ENCODE assay signal across 8 cellular contexts in genomic region chrX:154458954-154459829, GRCh38. TPM values are rescaled to one million over a fixed set of nuclear protein-coding genes. Genes with fewer than 3 reads are reported as not detected.
DNase-seq lines count a peak whose midpoint lies in the region; ATAC-seq and TF ChIP-seq lines count a peak whose summit lies in the region.

No MANE protein-coding gene starts in this region.

- peak overlapping the region; percentile 78 for H3K4me3 Mint-ChIP-seq in central memory CD8-positive, alpha-beta T cell

- no peaks in the 10 kb centered on the region for H3K9me3 ChIP-seq in thymus (ENCODE audit: control insufficient read depth)

- H3K4me1 Mint-ChIP-seq in central memory CD8-positive, alpha-beta T cell = peaks cover 18% of the 10 kb centered on the region

- no peaks in the 10 kb centered on the region for H3K9me3 Mint-ChIP-seq in central memory CD8-positive, alpha-beta T cell

- H3K27ac Mint-ChIP-seq in central memory CD8-positive, alpha-beta T cell (ENCODE audit: low read depth) = peak overlapping the region; percentile 57

- no peaks in the 10 kb centered on the region for H3K27me3 ChIP-seq in thymus (ENCODE audit: control insufficient read depth, insufficient read depth)

- peaks cover 2% of the 10 kb centered on the region for H3K4me1 ChIP-seq in thymus (ENCODE audit: control insufficient read depth, insufficient read depth, low read length)

- H3K36me3 ChIP-seq in thymus (ENCODE audit: control insufficient read depth, insufficient read depth) = peaks cover 13% of the 10 kb centered on the region

- no peak for TF ChIP-seq POLR2A in lower leg skin (IDR thresholded peaks at IDR 0.05)

- no peaks in the 10 kb centered on the region for H3K27me3 Mint-ChIP-seq in central memory CD8-positive, alpha-beta T cell

- ATAC-seq in central memory CD8-positive, alpha-beta T cell (replicated peaks; ENCODE audit: extremely low read depth, poor library complexity, severe bottlenecking) = no peak
- ATAC-seq in GM21786 (IDR thresholded peaks at IDR 0.05; ENCODE audit: unreplicated experiment) (no peak), HG03025 (IDR thresholded peaks at IDR 0.05; ENCODE audit: low FRiP score, unreplicated experiment) (no peak)

- 3 to 52% methylated on average over 4 to 15 of the region's 16 CpGs for WGBS in lower leg skin, 2 donors
- 73% methylated on average over 16 of the region's 16 CpGs for WGBS in thymus

- no peak for TF ChIP-seq CTCF in lower leg skin (IDR thresholded peaks at IDR 0.05)

- H3K4me3 ChIP-seq in lower leg skin (ENCODE audit: low read depth, poor library complexity, severe bottlenecking) = peak overlapping the region; percentile 30
- peak overlapping the region; percentile 66 for H3K4me3 ChIP-seq in thymus (ENCODE audit: low read length)

- DNase-seq in NCI-H524 (lab: John Stamatoyannopoulos, UW) (peak; percentile 41 to 61), NCI-H524 treated with DMSO at 0.1 percent for 48 hours (lab: John Stamatoyannopoulos, UW) (no peak), NCI-H2227 treated with DMSO at 0.1 percent for 48 hours (lab: John Stamatoyannopoulos, UW) (peak; percentile 7), lower leg skin (ENCODE audit: low spot score in 2 of 2) (no peak)
- no peak for DNase-seq in central memory CD8-positive, alpha-beta T cell (ENCODE audit: low spot score in 2 of 2)

- intact Hi-C loops in lower leg skin (cut with DNase I; ENCODE audit: low total_unique reads) = no loop called here

- peaks cover 9% of the 10 kb centered on the region for H3K36me3 Mint-ChIP-seq in central memory CD8-positive, alpha-beta T cell (ENCODE audit: insufficient read depth)

- no peak overlapping the region for H3K27ac ChIP-seq in thymus (ENCODE audit: low read depth)

RNA-seq across cellular contexts. Expression of gene PLXNA3, which starts 1.1 kb away (rescaled TPM):
- 10 to 100 TPM; 10.2 to 30.2 (median 13.5) TPM for total RNA-seq in lower leg skin
- 14.3 TPM for polyA plus RNA-seq in thymus

RNA-seq across cellular contexts. Expression of gene FAM50A, which starts 15.3 kb away (rescaled TPM):
- 10 to 100 TPM; 18.9 to 37.0 (median 22.7) TPM for total RNA-seq in lower leg skin
- 112 TPM for polyA plus RNA-seq in thymus

RNA-seq across cellular contexts. Expression of gene LAGE3, which starts 19.9 kb away (rescaled TPM):
- 10 to 100 TPM; 22.9 to 50.0 (median 28.5) TPM for total RNA-seq in lower leg skin
- polyA plus RNA-seq in thymus = 17.3 TPM

RNA-seq across cellular contexts. Expression of gene GDI1, which starts 22.2 kb away (rescaled TPM):
- total RNA-seq in lower leg skin = 10 to 100 TPM; 50.5 to 83.5 (median 61.5) TPM
- 144 TPM for polyA plus RNA-seq in thymus

RNA-seq across cellular contexts. Expression of gene UBL4A, which starts 27.2 kb away (rescaled TPM):
- total RNA-seq in lower leg skin = 10 to 100 TPM; 33.7 to 57.0 (median 50.7) TPM
- polyA plus RNA-seq in thymus = 20.7 TPM

Comparison
In these comparisons a context has a peak if more than half of its experiments do, and no peak if none do; other contexts are left out.
1. DNase-seq: peak in NCI-H524 (2 of 2) and NCI-H2227 treated with DMSO at 0.1 percent for 48 hours (single experiment); none in NCI-H524 treated with DMSO at 0.1 percent for 48 hours (single experiment), central memory CD8-positive, alpha-beta T cell (0 of 2) and lower leg skin (0 of 2).